ENCODE assay signal across 8 cellular contexts in the genomic region with DNA sequence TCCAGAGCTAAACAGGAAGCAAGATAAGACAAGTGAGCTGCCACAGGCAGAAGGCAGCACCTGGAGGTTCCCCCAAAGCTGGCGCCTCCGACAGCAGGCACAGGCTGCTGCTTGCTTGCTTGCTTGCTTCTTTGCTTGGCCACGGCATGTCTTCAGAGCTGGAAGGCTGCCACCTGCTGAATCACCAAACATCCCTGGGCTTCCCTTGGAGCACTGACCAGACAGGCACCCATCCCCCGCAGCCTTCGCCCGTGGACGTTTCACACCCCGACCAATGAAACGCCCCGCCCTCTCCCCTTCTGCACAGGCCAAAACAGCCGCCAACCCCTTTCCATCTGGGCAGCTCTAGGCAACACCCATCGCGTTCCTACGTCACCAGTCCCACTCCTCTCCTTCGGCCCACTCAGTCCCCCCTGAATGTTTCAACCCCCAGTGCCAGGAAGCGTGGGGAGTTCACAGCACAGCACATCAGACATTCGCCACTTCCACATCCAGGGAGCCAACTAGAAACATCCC. TPM values are rescaled to one million over a fixed set of nuclear protein-coding genes. Genes with fewer than 3 reads are reported as not detected.
A peak's percentile ranks its signal among the peaks of the same experiment; 100 is the strongest.
DNase-seq lines count a peak whose midpoint lies in the region; TF ChIP-seq lines count a peak whose summit lies in the region.

No MANE protein-coding gene starts in this region.

- H3K27me3 Mint-ChIP-seq in T-helper 1 cell treated with Interleukin-12 subunit alpha and Interleukin-12 subunit beta and Interleukin-4 antibody, amounts not matched to agents 30 μg/mL and 1 μg/mL, for 36 hours (ENCODE audit: low read depth) = no peaks in the 10 kb centered on the region

- WGBS in hepatocyte (ENCODE audit: low lambda C conversion rate, missing lambda C conversion rate) = under 1% methylated on average over 17 of the region's 17 CpGs

- no peaks in the 10 kb centered on the region for H3K9me3 Mint-ChIP-seq in T-helper 1 cell treated with Interleukin-12 subunit alpha and Interleukin-12 subunit beta and Interleukin-4 antibody, amounts not matched to agents 30 μg/mL and 1 μg/mL, for 36 hours

- peak overlapping the region; percentile 99 for H3K27ac ChIP-seq in hepatocyte

- H3K36me3 ChIP-seq in H7 (replicated peaks; ENCODE audit: control insufficient read depth, insufficient read depth, low read length) = no peaks in the 10 kb centered on the region
- no peaks in the 10 kb centered on the region for H3K36me3 ChIP-seq in Loucy (ENCODE audit: insufficient read depth, low read length)
- H3K36me3 ChIP-seq in hepatocyte (replicated peaks; ENCODE audit: insufficient read depth, low read depth) = no peaks in the 10 kb centered on the region

- peak overlapping the region; percentile 87 for H3K9ac ChIP-seq in Loucy (ENCODE audit: low read depth, low read length, poor library complexity, severe bottlenecking)

- H3K9me3 ChIP-seq in Loucy (ENCODE audit: insufficient read depth, low read depth, low read length) = no peaks in the 10 kb centered on the region
- no peaks in the 10 kb centered on the region for H3K9me3 ChIP-seq in hepatocyte (ENCODE audit: low read depth)

- H3K4me2 ChIP-seq in Loucy (ENCODE audit: low read depth, low read length, poor library complexity, severe bottlenecking) (peak overlapping the region; percentile 83), hepatocyte (peak overlapping the region; percentile 82)

- H3K27ac Mint-ChIP-seq in T-helper 1 cell treated with Interleukin-12 subunit alpha and Interleukin-12 subunit beta and Interleukin-4 antibody, amounts not matched to agents 30 μg/mL and 1 μg/mL, for 36 hours = peak overlapping the region; percentile 84

- peaks cover 30% of the 10 kb centered on the region for H3K4me1 Mint-ChIP-seq in T-helper 1 cell treated with Interleukin-12 subunit alpha and Interleukin-12 subunit beta and Interleukin-4 antibody, amounts not matched to agents 30 μg/mL and 1 μg/mL, for 36 hours (ENCODE audit: low read depth)

- peak overlapping the region; percentile 87 for H3K4me3 Mint-ChIP-seq in T-helper 1 cell treated with Interleukin-12 subunit alpha and Interleukin-12 subunit beta and Interleukin-4 antibody, amounts not matched to agents 30 μg/mL and 1 μg/mL, for 36 hours

- H2AFZ ChIP-seq in Loucy (ENCODE audit: low read length) = peak overlapping the region; percentile 92
- peak overlapping the region; percentile 74 for H2AFZ ChIP-seq in hepatocyte

- in situ Hi-C loops in astrocyte of the cerebellum (cut with HindIII; ENCODE audit: low sequenced_read_pairs) = no loop called here

- H3K4me1 ChIP-seq in Loucy (ENCODE audit: insufficient read depth, low read length, poor library complexity, severe bottlenecking) (peaks cover 43% of the 10 kb centered on the region), hepatocyte (ENCODE audit: insufficient read depth) (peaks cover 14% of the 10 kb centered on the region)

- peaks cover 2% of the 10 kb centered on the region for H3K36me3 Mint-ChIP-seq in T-helper 1 cell treated with Interleukin-12 subunit alpha and Interleukin-12 subunit beta and Interleukin-4 antibody, amounts not matched to agents 30 μg/mL and 1 μg/mL, for 36 hours (ENCODE audit: low read depth)

- no peaks in the 10 kb centered on the region for H3K9me2 ChIP-seq in Loucy (replicated peaks; ENCODE audit: low read depth, low read length)
- no peaks in the 10 kb centered on the region for H3K9me2 ChIP-seq in hepatocyte (replicated peaks; ENCODE audit: insufficient read depth)

- peaks cover 4% of the 10 kb centered on the region; the same call in 1 of the 2 replicates for H3F3A ChIP-seq in Loucy (ENCODE audit: low read depth)

- DNase-seq in GM04504 (ENCODE audit: low read depth) (peak; percentile 92), H7 (peak; percentile 61), astrocyte of the cerebellum (ENCODE audit: low read depth) (peak; percentile 85), hepatocyte (ENCODE audit: low spot score) (peak; percentile 93), putamen (ENCODE audit: low spot score) (peak; percentile 88), NCI-H187 treated with DMSO at 0.1 percent for 48 hours (lab: John Stamatoyannopoulos, UW) (no peak)

- H3K79me2 ChIP-seq in Loucy (ENCODE audit: insufficient read depth, low read length) (peaks cover 36% of the 10 kb centered on the region), hepatocyte (peaks cover 47% of the 10 kb centered on the region)

- H3K4me3 ChIP-seq in H7 (ENCODE audit: insufficient read depth, low read depth, low read length) (peak overlapping the region; percentile 84), Loucy (ENCODE audit: low read length, poor library complexity, severe bottlenecking) (peak overlapping the region; percentile 98), astrocyte of the cerebellum (ENCODE audit: low read depth, low read length) (peak overlapping the region; percentile 88), hepatocyte (peak overlapping the region; percentile 52)

- H4K20me1 ChIP-seq in Loucy (ENCODE audit: insufficient read depth, low read length, poor library complexity, severe bottlenecking) (peaks cover 15% of the 10 kb centered on the region), hepatocyte (ENCODE audit: insufficient read depth, poor library complexity, severe bottlenecking) (peaks cover 8% of the 10 kb centered on the region)

- H3K27me3 ChIP-seq in H7 (ENCODE audit: control insufficient read depth, insufficient read depth, low read length) (peaks cover 7% of the 10 kb centered on the region), Loucy (ENCODE audit: insufficient read depth, low read length, poor library complexity, severe bottlenecking) (no peaks in the 10 kb centered on the region), hepatocyte (no peaks in the 10 kb centered on the region)

- peak; percentile 29; the same call in 1 of the 2 replicates for TF ChIP-seq CTCF in Loucy (conservative IDR thresholded peaks at IDR 0.05; ENCODE audit: low read length)
- TF ChIP-seq CTCF in astrocyte of the cerebellum (IDR thresholded peaks at IDR 0.05; ENCODE audit: low read depth, low read length, missing control alignments) = no peak
- peak; percentile 40 for TF ChIP-seq CTCF in hepatocyte (IDR thresholded peaks at IDR 0.05; ENCODE audit: poor library complexity)

RNA-seq across cellular contexts. Expression of a gene that starts 1.7 kb away (rescaled TPM):
- 19.4 and 20.1 TPM in 2 replicates for total RNA-seq in H7 (2014; rRNA removed; shearing (Covaris generic))
- 62.3 and 87.8 TPM in 2 replicates for total RNA-seq in hepatocyte
- polyA plus RNA-seq in hepatocyte = 28.1 and 35.1 TPM in 2 replicates
